In the genomic region with DNA sequence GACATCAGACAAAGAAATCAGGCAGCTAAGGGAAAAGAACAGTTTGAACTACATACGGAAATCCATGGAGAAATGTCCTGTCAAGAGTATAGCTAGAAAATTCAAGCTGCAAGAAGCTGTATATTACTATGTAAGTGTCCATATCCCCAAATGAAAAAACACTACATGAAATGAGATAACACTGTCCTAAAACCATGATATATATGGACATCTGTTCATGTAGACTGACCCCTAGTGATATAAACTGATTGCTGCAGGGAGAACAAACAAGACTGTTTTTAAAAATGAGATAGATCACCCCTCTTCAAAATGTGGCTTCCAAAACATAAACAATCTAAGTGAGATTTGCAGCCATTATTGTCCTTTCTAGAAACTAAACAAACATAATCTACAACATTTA, we compare ENCODE assay signal across 8 cellular contexts.
DNase-seq lines count a peak whose midpoint lies in the region; ATAC-seq and TF ChIP-seq lines count a peak whose summit lies in the region.

No MANE protein-coding gene starts in this region.

- no peak overlapping the region for H3K9ac ChIP-seq in adipocyte (ENCODE audit: low read length)

- POLR2A ChIA-PET in naive thymus-derived CD4-positive, alpha-beta T cell (lab: Charles Lee): no interaction called here

- H3K36me3 Mint-ChIP-seq in naive thymus-derived CD4-positive, alpha-beta T cell: no peaks in the 10 kb centered on the region

- H3K27me3 ChIP-seq in adipocyte (replicated peaks; ENCODE audit: control insufficient read depth, insufficient read depth, low read length): no peaks in the 10 kb centered on the region
- no peaks in the 10 kb centered on the region for H3K27me3 ChIP-seq in naive thymus-derived CD4-positive, alpha-beta T cell (ENCODE audit: control insufficient read depth in 2 of 2, insufficient read depth in 2 of 2, low read length in 2 of 2)

- H3K9me3 ChIP-seq in adipocyte (ENCODE audit: control insufficient read depth, low read length) (no peaks in the 10 kb centered on the region), mucosa of descending colon (no peaks in the 10 kb centered on the region)
- H3K9me3 ChIP-seq in naive thymus-derived CD4-positive, alpha-beta T cell (ENCODE audit: control insufficient read depth in 2 of 3, low read length in 3 of 3): no peaks in the 10 kb centered on the region

- H3K27me3 Mint-ChIP-seq in naive thymus-derived CD4-positive, alpha-beta T cell: no peaks in the 10 kb centered on the region

- no peaks in the 10 kb centered on the region for H3K36me3 ChIP-seq in adipocyte (ENCODE audit: control insufficient read depth, insufficient read depth, low read length, severe bottlenecking)
- no peaks in the 10 kb centered on the region for H3K36me3 ChIP-seq in mucosa of descending colon (ENCODE audit: low read depth)
- H3K36me3 ChIP-seq in naive thymus-derived CD4-positive, alpha-beta T cell (ENCODE audit: control insufficient read depth in 2 of 3, insufficient read depth in 3 of 3, low read length in 3 of 3): no peaks in the 10 kb centered on the region

- H3K4me3 ChIP-seq in adipocyte (ENCODE audit: low read length) (no peak overlapping the region), mucosa of descending colon (no peak overlapping the region)
- no peak overlapping the region for H3K4me3 ChIP-seq in naive thymus-derived CD4-positive, alpha-beta T cell (ENCODE audit: low read length)

- TF ChIP-seq CTCF in mucosa of descending colon (IDR thresholded peaks at IDR 0.05): peak; percentile 21

- H3K4me1 ChIP-seq in adipocyte (ENCODE audit: control insufficient read depth, insufficient read depth, low read length) (peaks cover 9% of the 10 kb centered on the region), mucosa of descending colon (ENCODE audit: low read depth) (no peaks in the 10 kb centered on the region)
- H3K4me1 ChIP-seq in naive thymus-derived CD4-positive, alpha-beta T cell (ENCODE audit: control insufficient read depth in 2 of 2, insufficient read depth in 2 of 2, low read length in 2 of 2): no peaks in the 10 kb centered on the region

- peaks cover 0 to 8% (median 0%) of the 10 kb centered on the region in 11 donors for H3K9me3 Mint-ChIP-seq in naive thymus-derived CD4-positive, alpha-beta T cell

- intact Hi-C loops in mucosa of descending colon (cut with DNase I, micrococcal nuclease): no loop called here
- intact Hi-C loops in naive thymus-derived CD4-positive, alpha-beta T cell (cut with micrococcal nuclease): loop anchor here (5.0 kb wide), 1 partner anchor 1891 kb away; no protein-coding TSS in a partner anchor

- no peaks in the 10 kb centered on the region for H3K4me1 Mint-ChIP-seq in naive thymus-derived CD4-positive, alpha-beta T cell

- in situ Hi-C loops in KBM-7 (cut with MboI; ENCODE audit: low pct_unique_long_range_greater_than_20kb, low sequenced_read_pairs): no loop called here

- peak; percentile 8 for DNase-seq in ELR (ENCODE audit: low read depth)
- DNase-seq in KBM-7: peak; percentile 26
- peak; percentile 70 for DNase-seq in adipocyte (ENCODE audit: low read depth)
- DNase-seq in mucosa of descending colon: peak in 1 of 3 donors; percentile 3
- no peak for DNase-seq in ecto neural progenitor cell (ENCODE audit: low spot score)
- DNase-seq in naive thymus-derived CD4-positive, alpha-beta T cell: no peak
- DNase-seq in COLO668 (lab: John Stamatoyannopoulos, UW; ENCODE audit: unreplicated experiment): no peak

- no peak overlapping the region for H3K27ac Mint-ChIP-seq in naive thymus-derived CD4-positive, alpha-beta T cell

- no peak overlapping the region for H3K27ac ChIP-seq in naive thymus-derived CD4-positive, alpha-beta T cell (ENCODE audit: low read depth, low read length)

- ATAC-seq in mucosa of descending colon (peak; percentile 31), GM21786 (IDR thresholded peaks at IDR 0.05; ENCODE audit: unreplicated experiment) (no peak)
- ATAC-seq in naive thymus-derived CD4-positive, alpha-beta T cell: no peak

- CTCF ChIA-PET in naive thymus-derived CD4-positive, alpha-beta T cell (lab: Charles Lee): no interaction called here

- H3K4me3 Mint-ChIP-seq in naive thymus-derived CD4-positive, alpha-beta T cell: no peak overlapping the region

Comparison
In these comparisons a context has a peak if more than half of its experiments do, and no peak if none do; other contexts are left out.
1. DNase-seq: peak in ELR (single experiment), KBM-7 (single experiment) and adipocyte (single experiment); none in ecto neural progenitor cell (single experiment), naive thymus-derived CD4-positive, alpha-beta T cell (0 of 9) and COLO668 (single experiment).
2. intact Hi-C loops: an anchor here in naive thymus-derived CD4-positive, alpha-beta T cell (5.0 kb wide); none called in mucosa of descending colon.